ENCODE assay signal across 8 cellular contexts in genomic region chr5:7868773-7869473, GRCh38. TPM values are rescaled to one million over a fixed set of nuclear protein-coding genes. Genes with fewer than 3 reads are reported as not detected.
A peak's percentile ranks its signal among the peaks of the same experiment; 100 is the strongest.
DNase-seq lines count a peak whose midpoint lies in the region; ATAC-seq, FAIRE-seq and TF ChIP-seq lines count a peak whose summit lies in the region.

Gene FASTKD3, minus strand, starts transcription at chr5:7869031. Its CDS starts 948 bp downstream, at chr5:7868083.
Gene MTRR, plus strand, starts transcription at chr5:7869148. Its CDS starts 1,647 bp downstream, at chr5:7870795.

- peaks cover 24% of the 10 kb centered on the region for H3K36me3 Mint-ChIP-seq in central memory CD8-positive, alpha-beta T cell (ENCODE audit: insufficient read depth)

- dilution Hi-C loops in keratinocyte (cut with MboI; ENCODE audit: extremely low pct_ligation_motif_present, low sequenced_read_pairs) = no loop called here

- peak within 1 kb of the TSS; percentile 97 for H3K4me2 ChIP-seq in keratinocyte (ENCODE audit: control insufficient read depth, extremely low read depth, insufficient read depth, low read depth, low read length)

- H3K9me3 Mint-ChIP-seq in central memory CD8-positive, alpha-beta T cell = no peaks in the 10 kb centered on the region

- peak within 1 kb of the TSS; percentile 87 for H3K9ac ChIP-seq in keratinocyte (ENCODE audit: control insufficient read depth, extremely low read depth, insufficient read depth, low read length)

- H3K27ac ChIP-seq in keratinocyte (ENCODE audit: control insufficient read depth, insufficient read depth, low read length) = peak within 1 kb of the TSS; percentile 70

- peak within 1 kb of the TSS; percentile 92 for H3K4me3 Mint-ChIP-seq in central memory CD8-positive, alpha-beta T cell

- TF ChIP-seq CTCF in AG09309 (IDR thresholded peaks at IDR 0.05; ENCODE audit: control insufficient read depth, insufficient read depth, low read depth, low read length, missing control alignments) (no peak), keratinocyte (optimal IDR thresholded peaks at IDR 0.05 in 1 of 3, IDR thresholded peaks at IDR 0.05 in 1 of 3, conservative IDR thresholded peaks at IDR 0.05 in 1 of 3; ENCODE audit: extremely low read depth in 1 of 3, insufficient read depth in 2 of 3, low read length in 3 of 3) (no peak)

- H2AFZ ChIP-seq in keratinocyte (ENCODE audit: control insufficient read depth, low read length) = peak within 1 kb of the TSS; percentile 92

- H3K27me3 Mint-ChIP-seq in central memory CD8-positive, alpha-beta T cell = no peaks in the 10 kb centered on the region

- ATAC-seq in GM19025 (IDR thresholded peaks at IDR 0.05; ENCODE audit: low read depth, unreplicated experiment) = peak; percentile 98
- ATAC-seq in HG03342 (IDR thresholded peaks at IDR 0.05; ENCODE audit: unreplicated experiment) = peak; percentile 99
- ATAC-seq in central memory CD8-positive, alpha-beta T cell (replicated peaks; ENCODE audit: extremely low read depth, poor library complexity, severe bottlenecking) = peak; percentile 99

- H3K79me2 ChIP-seq in keratinocyte (ENCODE audit: control insufficient read depth, insufficient read depth, low read length) = peaks cover 74% of the 10 kb centered on the region

- peaks cover 66% of the 10 kb centered on the region for H3K4me1 Mint-ChIP-seq in central memory CD8-positive, alpha-beta T cell

- peaks cover 2% of the 10 kb centered on the region for H3K9me1 ChIP-seq in keratinocyte (ENCODE audit: control insufficient read depth, extremely low read depth, insufficient read depth, low read length)

- H3K4me3 ChIP-seq in AG09309 (ENCODE audit: control insufficient read depth, low read depth, low read length) = peak within 1 kb of the TSS; percentile 86
- peak within 1 kb of the TSS; percentile 88 to 93 (median 93) for H3K4me3 ChIP-seq in keratinocyte (ENCODE audit: control insufficient read depth in 2 of 3, extremely low read depth in 1 of 3, insufficient read depth in 2 of 3, low read depth in 1 of 3, low read length in 3 of 3)

- H4K20me1 ChIP-seq in keratinocyte (ENCODE audit: control insufficient read depth, extremely low read depth, insufficient read depth, low read length) = no peaks in the 10 kb centered on the region

- DNase-seq in AG09309 (ENCODE audit: low read depth) (peak; percentile 64), NCI-H446 (lab: John Stamatoyannopoulos, UW) (peak; percentile 94 to 98), keratinocyte (ENCODE audit: low read depth, low spot score) (peak; percentile 42)
- peak; percentile 81 for DNase-seq in activated CD4-positive, CD25-positive, alpha-beta regulatory T cell treated with anti-CD3 and anti-CD28 coated beads, Interleukin-2, amount 50 U/mL, for 16 hours (ENCODE audit: low read depth, low spot score)
- DNase-seq in central memory CD8-positive, alpha-beta T cell (ENCODE audit: low spot score in 2 of 2) = peak; percentile 82 to 87
- peak; percentile 77 to 83 for DNase-seq in stimulated activated CD4-positive, alpha-beta T cell treated with anti-CD3 and anti-CD28 coated beads, Interleukin-15, amount 100 ng/mL, for 1 hour (ENCODE audit: low read depth in 1 of 2, low spot score in 1 of 2)

- peak within 1 kb of the TSS; percentile 88 for H3K27ac Mint-ChIP-seq in central memory CD8-positive, alpha-beta T cell (ENCODE audit: low read depth)

- peaks cover 6 to 11% of the 10 kb centered on the region in 2 experiments for H3K36me3 ChIP-seq in keratinocyte (ENCODE audit: control insufficient read depth in 2 of 2, extremely low read depth in 1 of 2, insufficient read depth in 2 of 2, low read length in 2 of 2)

- H3K9me3 ChIP-seq in keratinocyte (ENCODE audit: control insufficient read depth, low read depth, low read length) = no peaks in the 10 kb centered on the region

- no peaks in the 10 kb centered on the region for H3K27me3 ChIP-seq in keratinocyte (ENCODE audit: control insufficient read depth, extremely low read depth, insufficient read depth, low read length)

- peak; percentile 70 for FAIRE-seq in keratinocyte (lab: Jason Lieb, UNC)

- peaks cover 18% of the 10 kb centered on the region for H3K4me1 ChIP-seq in keratinocyte (ENCODE audit: control insufficient read depth, extremely low read depth, insufficient read depth, low read length)

RNA-seq across cellular contexts. Expression of gene FASTKD3, which starts in this region (rescaled TPM):
- 8.0 to 13.8 TPM (median 13.5 TPM) in 3 replicates for polyA plus RNA-seq in keratinocyte
- polyA plus RNA-seq in keratinocyte (2011; ENCODE audit: low read depth) = 12.9 TPM
- 5.8 and 10.2 TPM in 2 replicates for polyA plus RNA-seq in keratinocyte (2011; cell fraction: cytosol; rRNA removed)
- polyA plus RNA-seq in keratinocyte (2011; cell fraction: nucleus; rRNA removed) = 11.8 and 16.3 TPM in 2 replicates
- 5.0 and 8.3 TPM in 2 replicates for polyA plus RNA-seq in keratinocyte (2012; ENCODE audit: low replicate concordance)
- 1.2 to 9.9 TPM (median 4.7 TPM) in 3 replicates for polyA minus RNA-seq in keratinocyte
- polyA minus RNA-seq in keratinocyte (2011; cell fraction: cytosol; rRNA and poly(A)+ RNA removed) = 7.5 TPM
- 3.4 and 7.9 TPM in 2 replicates for polyA minus RNA-seq in keratinocyte (2011; cell fraction: nucleus; rRNA and poly(A)+ RNA removed)

RNA-seq across cellular contexts. Expression of gene MTRR, which starts in this region (rescaled TPM):
- polyA plus RNA-seq in keratinocyte = 45.5 to 50.1 TPM (median 49.2 TPM) in 3 replicates
- 18.1 TPM for polyA plus RNA-seq in keratinocyte (2011; ENCODE audit: low read depth)
- polyA plus RNA-seq in keratinocyte (2011; cell fraction: cytosol; rRNA removed) = 34.1 and 48.6 TPM in 2 replicates
- polyA plus RNA-seq in keratinocyte (2011; cell fraction: nucleus; rRNA removed) = 69.1 and 74.7 TPM in 2 replicates
- polyA plus RNA-seq in keratinocyte (2012; ENCODE audit: low replicate concordance) = 17.0 and 29.1 TPM in 2 replicates
- polyA minus RNA-seq in keratinocyte = 57.6 to 98.8 TPM (median 73.5 TPM) in 3 replicates
- 36.6 TPM for polyA minus RNA-seq in keratinocyte (2011; cell fraction: cytosol; rRNA and poly(A)+ RNA removed)
- polyA minus RNA-seq in keratinocyte (2011; cell fraction: nucleus; rRNA and poly(A)+ RNA removed) = 35.2 and 42.4 TPM in 2 replicates

Comparison
In these comparisons a context has a peak if more than half of its experiments do, and no peak if none do; other contexts are left out.
1. Peak in every context shown above with its lines: DNase-seq, ATAC-seq, H3K4me3 ChIP-seq and H3K27ac ChIP-seq.
2. DNase-seq: peak in every context shown above with its lines; median percentile 96 in NCI-H446; 84 in central memory CD8-positive, alpha-beta T cell; 81 in activated CD4-positive, CD25-positive, alpha-beta regulatory T cell treated with anti-CD3 and anti-CD28 coated beads, Interleukin-2, amount 50 U/mL, for 16 hours; 80 in stimulated activated CD4-positive, alpha-beta T cell treated with anti-CD3 and anti-CD28 coated beads, Interleukin-15, amount 100 ng/mL, for 1 hour; 64 in AG09309; 42 in keratinocyte.